ENCODE assay signal across 2 cellular contexts in the genomic region with DNA sequence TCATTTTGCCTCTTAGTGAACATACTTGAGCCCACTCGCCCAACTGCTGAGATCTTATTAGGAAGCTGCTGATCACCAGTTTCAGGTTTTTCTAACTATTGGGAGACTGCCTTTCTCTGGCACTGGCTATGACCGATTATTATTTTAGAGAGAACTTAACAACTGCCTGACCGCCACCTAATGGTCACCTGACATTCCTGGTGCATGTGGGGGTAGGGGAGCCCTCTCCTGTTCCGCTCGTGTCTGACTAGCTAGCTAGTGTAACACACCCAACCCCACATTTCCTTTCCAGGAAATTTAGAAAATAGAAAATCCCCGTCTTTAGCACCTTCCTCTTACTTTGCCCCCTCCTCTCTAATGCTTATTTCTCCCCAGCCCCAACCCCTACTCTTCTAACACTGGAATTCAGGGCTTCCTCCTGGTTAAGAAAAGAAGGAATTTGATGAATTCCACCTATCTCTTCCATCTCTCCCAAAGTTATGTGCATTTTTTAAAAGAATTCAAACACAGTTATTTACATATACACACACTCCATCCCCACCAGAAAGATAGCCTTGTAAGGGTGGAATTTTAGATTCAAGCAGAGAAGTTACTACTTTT.
TF ChIP-seq lines count a peak whose summit lies in the region.

No MANE protein-coding gene starts in this region.

TF ChIP-seq in H1, 55 proteins besides CTCF, POLR2A, EP300 and RAD21:
- TF ChIP-seq FOSL1 (IDR thresholded peaks at IDR 0.05; ENCODE audit: insufficient read depth, low read depth, low read length), result no peak
- TF ChIP-seq TEAD4 (IDR thresholded peaks at IDR 0.05; ENCODE audit: low read depth, low read length), result peak; percentile 86
- no peak for TF ChIP-seq PHF8 (conservative IDR thresholded peaks at IDR 0.05; ENCODE audit: low read depth, low read length)
- TF ChIP-seq NANOG (IDR thresholded peaks at IDR 0.05; ENCODE audit: insufficient read depth, low read depth, low read length, poor library complexity, severe bottlenecking), result no peak
- TF ChIP-seq SUZ12 (IDR thresholded peaks at IDR 0.05; ENCODE audit: low read length), result no peak
- no peak for TF ChIP-seq SIRT6 (IDR thresholded peaks at IDR 0.05; ENCODE audit: low read length)
- TF ChIP-seq E2F6 (IDR thresholded peaks at IDR 0.05), result no peak
- no peak for TF ChIP-seq CBX5 (IDR thresholded peaks at IDR 0.05; ENCODE audit: low read depth, low read length)
- no peak for TF ChIP-seq KDM5A (IDR thresholded peaks at IDR 0.05; ENCODE audit: low read length)
- TF ChIP-seq JUND (IDR thresholded peaks at IDR 0.05; ENCODE audit: low read length), result 0 out of 2 replicates have a peak, but pooled peaks have one; percentile 13
- no peak for TF ChIP-seq HDAC2 (IDR thresholded peaks at IDR 0.05; ENCODE audit: borderline replicate concordance in 1 of 2, low read depth in 2 of 2, low read length in 2 of 2)
- TF ChIP-seq BRCA1 (IDR thresholded peaks at IDR 0.05; ENCODE audit: low read depth, low read length), result no peak
- no peak for TF ChIP-seq ATF3 (IDR thresholded peaks at IDR 0.05; ENCODE audit: insufficient read depth, low read depth, low read length)
- TF ChIP-seq ASH2L (IDR thresholded peaks at IDR 0.05; ENCODE audit: low read length), result no peak
- no peak for TF ChIP-seq TCF12 (IDR thresholded peaks at IDR 0.05; ENCODE audit: low read depth, low read length)

TF ChIP-seq in HEK293T, 16 proteins besides CTCF, POLR2A, EP300 and RAD21:
- TF ChIP-seq NFRKB (IDR thresholded peaks at IDR 0.05), result no peak
- no peak for TF ChIP-seq TARDBP (IDR thresholded peaks at IDR 0.05)
- no peak for TF ChIP-seq SUZ12 (IDR thresholded peaks at IDR 0.05)
- TF ChIP-seq L3MBTL2 (conservative IDR thresholded peaks at IDR 0.05), result no peak
- no peak for TF ChIP-seq ZNF384 (IDR thresholded peaks at IDR 0.05)
- no peak for TF ChIP-seq ELF4 (IDR thresholded peaks at IDR 0.05)
- TF ChIP-seq PKNOX1 (IDR thresholded peaks at IDR 0.05), result no peak
- TF ChIP-seq HDGF (IDR thresholded peaks at IDR 0.05; ENCODE audit: borderline replicate concordance), result no peak
- TF ChIP-seq ARNT (IDR thresholded peaks at IDR 0.05), result no peak
- no peak for TF ChIP-seq FOXK2 (IDR thresholded peaks at IDR 0.05)
- no peak for TF ChIP-seq BHLHE40 (IDR thresholded peaks at IDR 0.05; ENCODE audit: borderline replicate concordance)
- TF ChIP-seq FOXM1 (IDR thresholded peaks at IDR 0.05; ENCODE audit: borderline replicate concordance), result no peak
- TF ChIP-seq LEF1 (IDR thresholded peaks at IDR 0.05; ENCODE audit: borderline replicate concordance), result no peak
- no peak for TF ChIP-seq CTBP1 (IDR thresholded peaks at IDR 0.05; ENCODE audit: borderline replicate concordance)
- no peak for TF ChIP-seq SP1 (IDR thresholded peaks at IDR 0.05)
- no peak for TF ChIP-seq FOXA1 (IDR thresholded peaks at IDR 0.05)
